ENCODE assay signal across 25 cellular contexts in genomic region chr22:45472426-45472825, GRCh38. TPM values are rescaled to one million over a fixed set of nuclear protein-coding genes. Genes with fewer than 3 reads are reported as not detected.
A peak's percentile ranks its signal among the peaks of the same experiment; 100 is the strongest.
DNase-seq lines count a peak whose midpoint lies in the region; ATAC-seq and TF ChIP-seq lines count a peak whose summit lies in the region.
"Had no signal": no experiment of that assay in that cellular context is flagged by ENCODE, and none has a peak within 500 bp of the region (broad histone marks: within the 10 kb centered on the region; RNA-seq: fewer than 3 reads in every experiment).

No MANE protein-coding gene starts in this region.

- H4K91ac ChIP-seq in IMR-90 (ENCODE audit: insufficient read depth, low read depth, low read length), result no peak overlapping the region

- H3K79me1 ChIP-seq in IMR-90 (ENCODE audit: low read depth in 1 of 2, low read length in 2 of 2), result no peaks in the 10 kb centered on the region

- H3K27ac ChIP-seq in IMR-90 (ENCODE audit: insufficient read depth, low read length), result no peak overlapping the region
- no peak overlapping the region for H3K27ac ChIP-seq in mammary epithelial cell (ENCODE audit: insufficient read depth, low read depth, low read length)
- H3K27ac ChIP-seq: SK-N-MC had no signal

- no peak overlapping the region for H3K4ac ChIP-seq in IMR-90 (ENCODE audit: low read depth, low read length)

- no peaks in the 10 kb centered on the region for H4K20me1 ChIP-seq in IMR-90 (ENCODE audit: insufficient read depth, low read length)
- no peaks in the 10 kb centered on the region for H4K20me1 ChIP-seq in mammary epithelial cell (ENCODE audit: insufficient read depth, low read length)

- H3K56ac ChIP-seq in IMR-90 (ENCODE audit: extremely low read depth, insufficient read depth, low read length), result no peak overlapping the region

- no peak overlapping the region for H4K5ac ChIP-seq in IMR-90 (ENCODE audit: low read depth, low read length)

- peak overlapping the region; percentile 26; the same call in 1 of the 2 replicates for H2BK120ac ChIP-seq in IMR-90 (ENCODE audit: low read depth, low read length)

- no peak overlapping the region for H3K23ac ChIP-seq in IMR-90 (ENCODE audit: low read depth, low read length)

- CTCF ChIA-PET in IMR-90 (lab: Yijun Ruan, JAX), result no interaction called here
- CTCF ChIA-PET in mammary epithelial cell (lab: Charles Lee; ENCODE audit: low non-redundant PET), result no interaction called here

- no peak overlapping the region for H2AK9ac ChIP-seq in IMR-90 (replicated peaks; ENCODE audit: low read depth, low read length, poor library complexity)

- WGBS in IMR-90 (ENCODE audit: extremely low coverage in 2 of 2, insufficient read length in 1 of 2), 2 experiments, result no CpG with 5 or more reads among the region's 3 CpGs
- 67% methylated on average over 3 of the region's 3 CpGs for WGBS in mammary epithelial cell (ENCODE audit: low coverage, missing lambda C conversion rate)

- BruUV-seq in IMR-90 (replicated peaks; lab: Mats Ljungman, UMichigan) (no TSS peak), mammary epithelial cell (replicated peaks; lab: Mats Ljungman, UMichigan) (no TSS peak)

- ATAC-seq in IMR-90 (ENCODE audit: low read depth), result no peak
- no peak for ATAC-seq in Right ventricle myocardium superior (ENCODE audit: poor library complexity)
- ATAC-seq in esophagus mucosa, result no peak
- ATAC-seq: GM12878 had no signal

- no peaks in the 10 kb centered on the region for H3K27me3 ChIP-seq in IMR-90 (ENCODE audit: control insufficient read depth, insufficient read depth, low read length)
- no peaks in the 10 kb centered on the region for H3K27me3 ChIP-seq in mammary epithelial cell (ENCODE audit: insufficient read depth, low read length)

- no peak overlapping the region for H4K8ac ChIP-seq in IMR-90 (ENCODE audit: low read depth in 2 of 2, low read length in 2 of 2)

- H3K18ac ChIP-seq in IMR-90 (ENCODE audit: low read depth, low read length), result no peak overlapping the region

- H2AK5ac ChIP-seq in IMR-90 (ENCODE audit: low read depth, low read length), result no peak overlapping the region

- H3K4me1 ChIP-seq in IMR-90 (ENCODE audit: control insufficient read depth, insufficient read depth, low read length) (peaks cover 31% of the 10 kb centered on the region), mammary epithelial cell (ENCODE audit: insufficient read depth, low read length) (peaks cover 20% of the 10 kb centered on the region)

- no peak for TF ChIP-seq POLR2A in IMR-90 (IDR thresholded peaks at IDR 0.05; ENCODE audit: low read depth, low read length)

- TF ChIP-seq CTCF in IMR-90 (conservative IDR thresholded peaks at IDR 0.05; ENCODE audit: low read depth, low read length) (no peak), mammary epithelial cell (conservative IDR thresholded peaks at IDR 0.05 in 1 of 2, IDR thresholded peaks at IDR 0.05 in 1 of 2; ENCODE audit: extremely low read depth in 1 of 2, insufficient read depth in 1 of 2, low read depth in 1 of 2, low read length in 2 of 2) (no peak)

- H2AFZ ChIP-seq in IMR-90 (replicated peaks; ENCODE audit: low read length, poor library complexity), result no peak overlapping the region
- no peak overlapping the region for H2AFZ ChIP-seq in mammary epithelial cell (ENCODE audit: low read depth, low read length)

- H3K79me2 ChIP-seq in mammary epithelial cell (ENCODE audit: insufficient read depth, low read length), result no peaks in the 10 kb centered on the region

- H3K14ac ChIP-seq in IMR-90 (replicated peaks; ENCODE audit: low read depth, low read length), result no peak overlapping the region

- H3K4me2 ChIP-seq in IMR-90 (ENCODE audit: low read depth, low read length), result no peak overlapping the region
- H3K4me2 ChIP-seq in mammary epithelial cell (ENCODE audit: insufficient read depth, low read depth, low read length), result no peak overlapping the region

- POLR2A ChIA-PET in IMR-90 (lab: Charles Lee; ENCODE audit: unreplicated experiment), result no interaction called here

- dilution Hi-C loops in IMR-90 (cut with HindIII; ENCODE audit: low sequenced_read_pairs, unreplicated experiment), result no loop called here
- dilution Hi-C loops in mammary epithelial cell (cut with HindIII; ENCODE audit: low sequenced_read_pairs), result loop anchor here (10.0 kb wide), 1 partner anchor 72 kb away; no protein-coding TSS in a partner anchor

- intact Hi-C loops in IMR-90 (cut with micrococcal nuclease), result no loop called here
- intact Hi-C loops in mammary epithelial cell (cut with micrococcal nuclease), result loop anchor here (5.0 kb wide), 1 partner anchor 65 kb away; no protein-coding TSS in a partner anchor
- intact Hi-C loops in posterior vena cava (cut with DNase I), result no loop called here
- intact Hi-C loops in Right ventricle myocardium superior (cut with DNase I), result no loop called here

- H3K9me3 ChIP-seq in IMR-90 (ENCODE audit: control insufficient read depth, insufficient read depth, low read length) (peaks cover 5% of the 10 kb centered on the region; the same call in 1 of the 2 replicates), mammary epithelial cell (replicated peaks; ENCODE audit: insufficient read depth, low read length) (no peaks in the 10 kb centered on the region)

- H2BK20ac ChIP-seq in IMR-90 (ENCODE audit: low read depth, low read length), result no peak overlapping the region

- DNase-seq in ELR (ENCODE audit: low read depth) (peak; percentile 37), IMR-90 (no peak), mammary epithelial cell (peak; percentile 23), posterior vena cava (ENCODE audit: low spot score) (peak; percentile 5), NCI-H1417 treated with DMSO at 0.1 percent for 48 hours (lab: John Stamatoyannopoulos, UW) (no peak), Right ventricle myocardium superior (no peak)
- DNase-seq in stimulated activated CD4-positive, alpha-beta T cell treated with anti-CD3 and anti-CD28 coated beads, Interleukin-1b, Interleukin-23, amount 100 ng/mL, for 48 hours, result no peak
- DNase-seq: CD4-positive, CD25-positive, alpha-beta regulatory T cell; DMS79; Karpas-422; MM.1S; NCI-H1048; NCI-H146; NCI-H2081 treated with DMSO at 0.1 percent for 48 hours; NCI-H2171 treated with DMSO at 0.1 percent for 48 hours; NCI-H524 treated with DMSO at 0.1 percent for 48 hours; NCI-H82; SHP77 treated with DMSO at 0.1 percent for 48 hours; SW 1271 had no signal

- no peak for TF ChIP-seq RAD21 in IMR-90 (IDR thresholded peaks at IDR 0.05; ENCODE audit: low read length)

- peaks cover 8% of the 10 kb centered on the region for H3K9me1 ChIP-seq in IMR-90 (ENCODE audit: insufficient read depth, low read length)

- H3K4me3 ChIP-seq in IMR-90 (ENCODE audit: insufficient read depth, low read depth, low read length), result no peak overlapping the region
- H3K4me3 ChIP-seq in mammary epithelial cell (replicated peaks in 1 of 3; ENCODE audit: insufficient read depth in 1 of 3, low read depth in 2 of 3, low read length in 3 of 3), result no peak overlapping the region
- H3K4me3 ChIP-seq: GM12878, SK-N-MC had no signal

- no peak overlapping the region for H2BK5ac ChIP-seq in IMR-90 (ENCODE audit: low read depth, low read length, poor library complexity, severe bottlenecking)

- H3K36me3 ChIP-seq in IMR-90 (ENCODE audit: control insufficient read depth, insufficient read depth, low read length), result no peaks in the 10 kb centered on the region
- no peaks in the 10 kb centered on the region for H3K36me3 ChIP-seq in mammary epithelial cell (ENCODE audit: insufficient read depth, low read length)

- H3K9ac ChIP-seq in IMR-90 (ENCODE audit: low read depth, low read length) (no peak overlapping the region), mammary epithelial cell (ENCODE audit: insufficient read depth, low read length) (no peak overlapping the region)

- no peak overlapping the region; the same call in 2 of the 3 replicates for H2BK15ac ChIP-seq in IMR-90 (ENCODE audit: low read depth, low read length)

- in situ Hi-C loops in IMR-90 (cut with MboI; ENCODE audit: low sequenced_read_pairs) (no loop called here), mammary epithelial cell (cut with MboI; ENCODE audit: low sequenced_read_pairs in 2 of 2) (no loop called here)

TF ChIP-seq in IMR-90, 13 proteins besides CTCF, POLR2A, EP300 and RAD21 (continues in another document):
- TF ChIP-seq SMC3 (IDR thresholded peaks at IDR 0.05; ENCODE audit: low read depth, low read length) (no peak), USF2 (IDR thresholded peaks at IDR 0.05; ENCODE audit: low read depth, low read length) (no peak), FOS (IDR thresholded peaks at IDR 0.05; ENCODE audit: low read depth, low read length) (no peak)

RNA-seq across cellular contexts. Expression of gene FBLN1, which starts 30.3 kb away (rescaled TPM):
- total RNA-seq in IMR-90 (2012; rRNA removed) (11.3 and 11.4 TPM in 2 replicates), mammary epithelial cell (100 to 1,000 TPM; 130 to 173 TPM), posterior vena cava (1,000 to 10,000 TPM in 1 of 2 donors, 100 to 1,000 TPM in 1; 608 to 1,210 TPM), Right ventricle myocardium superior (89.5 TPM), esophagus mucosa (39.5 TPM)
- polyA plus RNA-seq in IMR-90 (2012; rRNA removed) (80.8 and 87.9 TPM in 2 replicates), mammary epithelial cell (66.8 TPM)
- 107 and 230 TPM in 2 replicates for polyA plus RNA-seq in IMR-90 (2012; cell fraction: cytosol; rRNA removed)
- 78.8 and 81.4 TPM in 2 replicates for polyA plus RNA-seq in IMR-90 (2012; cell fraction: nucleus; rRNA removed; ENCODE audit: low replicate concordance)
- 49.2 TPM for polyA minus RNA-seq in mammary epithelial cell
- total RNA-seq: OCI-LY7 had no signal
- polyA plus RNA-seq: CD4-positive, CD25-positive, alpha-beta regulatory T cell had no signal

RNA-seq across cellular contexts. Expression of gene RIBC2, which starts 58.9 kb away (rescaled TPM):
- total RNA-seq in IMR-90 (2012; rRNA removed), result 0.28 and 0.36 TPM in 2 replicates
- 0.29 and 0.50 TPM in 2 replicates for polyA plus RNA-seq in IMR-90 (2012; rRNA removed)
- polyA plus RNA-seq in IMR-90 (2012; cell fraction: cytosol; rRNA removed), result 0.04 and 0.08 TPM in 2 replicates
- polyA plus RNA-seq in IMR-90 (2012; cell fraction: nucleus; rRNA removed; ENCODE audit: low replicate concordance), result 0.07 and 0.11 TPM in 2 replicates
- under 1 TPM; 0.17 to 0.38 TPM for total RNA-seq in mammary epithelial cell
- polyA plus RNA-seq in mammary epithelial cell, result 1.0 TPM
- not detected for polyA minus RNA-seq in mammary epithelial cell
- under 1 TPM in 1 of 2 donors, not detected in 1; 0.42 TPM for total RNA-seq in posterior vena cava
- total RNA-seq in Right ventricle myocardium superior, result not detected
- total RNA-seq in esophagus mucosa, result 0.64 TPM
- total RNA-seq: GM12878 had no signal

RNA-seq across cellular contexts. Expression of gene SMC1B, which starts 59.0 kb away (rescaled TPM):
- not detected in 2 replicates for total RNA-seq in IMR-90 (2012; rRNA removed)
- polyA plus RNA-seq in IMR-90 (2012; rRNA removed), result not detected in 2 replicates
- not detected in 2 replicates for polyA plus RNA-seq in IMR-90 (2012; cell fraction: cytosol; rRNA removed)
- polyA plus RNA-seq in IMR-90 (2012; cell fraction: nucleus; rRNA removed; ENCODE audit: low replicate concordance), result not detected in 2 replicates
- total RNA-seq in mammary epithelial cell, result under 1 TPM in 1 of 2 donors, not detected in 1; 0.17 TPM
- polyA plus RNA-seq in mammary epithelial cell, result not detected
- polyA minus RNA-seq in mammary epithelial cell, result not detected
- not detected for total RNA-seq in posterior vena cava
- total RNA-seq in Right ventricle myocardium superior, result not detected
- not detected for total RNA-seq in esophagus mucosa
- total RNA-seq: CD4-positive, CD25-positive, alpha-beta regulatory T cell; GM12878; H1 had no signal
- polyA plus RNA-seq: BJ; CD4-positive, CD25-positive, alpha-beta regulatory T cell; GM12878 had no signal

Comparison
In these comparisons a context has a peak if more than half of its experiments do, and no peak if none do; other contexts are left out.
1. DNase-seq: peak in ELR (single experiment), mammary epithelial cell (single experiment) and posterior vena cava (single experiment); none in IMR-90 (single experiment), stimulated activated CD4-positive, alpha-beta T cell treated with anti-CD3 and anti-CD28 coated beads, Interleukin-1b, Interleukin-23, amount 100 ng/mL, for 48 hours (single experiment), NCI-H1417 treated with DMSO at 0.1 percent for 48 hours (single experiment) and Right ventricle myocardium superior (single experiment).